Comparison of ENCODE assay signal across 16 cellular contexts in the genomic region with DNA sequence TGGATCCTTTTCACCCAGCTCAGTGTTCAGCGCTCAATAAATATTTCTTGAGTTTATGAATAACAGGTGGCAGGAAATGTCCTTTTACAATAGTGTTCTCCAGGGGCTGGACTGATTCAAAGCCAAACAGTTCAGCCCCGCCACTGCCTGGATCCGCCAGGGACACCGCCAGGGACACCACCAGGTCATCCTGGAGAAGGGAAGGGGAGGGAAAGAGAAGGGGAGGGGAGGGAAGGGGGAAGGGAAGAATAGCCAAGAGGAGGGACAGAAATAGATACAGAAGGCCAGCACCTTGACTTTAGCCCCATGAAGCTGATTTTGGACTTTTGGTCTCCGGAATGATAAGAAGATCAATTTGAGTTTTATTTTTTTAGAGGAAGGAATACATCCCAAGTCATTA.
DNase-seq lines count a peak whose midpoint lies in the region; ATAC-seq and TF ChIP-seq lines count a peak whose summit lies in the region.
"Had no signal": no experiment of that assay in that cellular context is flagged by ENCODE, and none has a peak within 500 bp of the region (broad histone marks: within the 10 kb centered on the region; RNA-seq: fewer than 3 reads in every experiment).

No MANE protein-coding gene starts in this region.

- no peak overlapping the region for H3K9ac ChIP-seq in SK-N-SH

- H3F3A ChIP-seq in SK-N-SH (replicated peaks; ENCODE audit: insufficient read depth): no peaks in the 10 kb centered on the region

- no peak overlapping the region for H3K27ac ChIP-seq in SK-N-SH (ENCODE audit: low read depth in 2 of 2, low read length in 1 of 2)

- H3K4me3 ChIP-seq in SK-N-SH (ENCODE audit: low read depth in 2 of 2, low read length in 1 of 2): no peak overlapping the region

- intact Hi-C loops in posterior cingulate gyrus (cut with DNase I): no loop called here

- 18% methylated on average over 5 of the region's 5 CpGs for WGBS in SK-N-SH (ENCODE audit: low lambda C conversion rate)

- no peaks in the 10 kb centered on the region for H3K79me2 ChIP-seq in SK-N-SH (ENCODE audit: insufficient read depth)

- TF ChIP-seq CTCF in SK-N-SH (IDR thresholded peaks at IDR 0.05): no peak

- POLR2A ChIA-PET in SK-N-SH (lab: Yijun Ruan, JAX): no interaction called here

- TF ChIP-seq EP300 in SK-N-SH (IDR thresholded peaks at IDR 0.05; ENCODE audit: borderline replicate concordance in 1 of 2, low read depth in 1 of 2, low read length in 1 of 2): no peak

- ATAC-seq in SK-N-SH treated with all-trans-retinoic acid at 6 μM for 48 hours: no peak
- no peak for ATAC-seq in GM21529 (IDR thresholded peaks at IDR 0.05; ENCODE audit: unreplicated experiment)

- no peak overlapping the region for H3K4me2 ChIP-seq in SK-N-SH

- peaks cover 0 to 24% of the 10 kb centered on the region in 2 experiments; a peak in 1 of 4 replicates for H3K4me1 ChIP-seq in SK-N-SH (ENCODE audit: control insufficient read depth in 1 of 2, insufficient read depth in 2 of 2, low read depth in 1 of 2, low read length in 1 of 2)

- DNase-seq in SK-N-SH (peak; percentile 49), NCI-H1092 treated with DMSO at 0.1 percent for 48 hours (lab: John Stamatoyannopoulos, UW) (peak; percentile 67), NCI-H510A (lab: John Stamatoyannopoulos, UW) (peak; percentile 100), mucosa of gallbladder (ENCODE audit: low spot score) (peak; percentile 48), AG20443 (ENCODE audit: low spot score) (no peak), posterior cingulate gyrus (no peak)
- DNase-seq: C1 segment of cervical spinal cord; DMS 273 treated with DMSO at 0.1 percent for 48 hours; IMR-90; Kasumi-1; MM.1S; NK-92 treated with Interleukin-12 subunit alpha and Interleukin-12 subunit beta, amount 100 ng/mL, for 24 hours; OCI-M1; SHP77 treated with DMSO at 0.1 percent for 48 hours had no signal

- no peaks in the 10 kb centered on the region for H3K9me2 ChIP-seq in SK-N-SH

- H3K36me3 ChIP-seq in SK-N-SH (replicated peaks in 1 of 2; ENCODE audit: control insufficient read depth in 1 of 2, insufficient read depth in 2 of 2, low read length in 1 of 2): no peaks in the 10 kb centered on the region

- H3K27me3 ChIP-seq in SK-N-SH (ENCODE audit: insufficient read depth): no peaks in the 10 kb centered on the region

- no peak; the same call in 1 of the 2 replicates for TF ChIP-seq RAD21 in SK-N-SH (IDR thresholded peaks at IDR 0.05; ENCODE audit: low read length)

- CTCF ChIA-PET in SK-N-SH (lab: Yijun Ruan, JAX): interaction anchor here (0.8 to 2.2 kb wide), 8 partner anchors 10 to 202 kb away, joined by 3 to 7 read pairs (median 4); no protein-coding TSS in a partner anchor

- H4K20me1 ChIP-seq in SK-N-SH (ENCODE audit: insufficient read depth): no peaks in the 10 kb centered on the region

- H2AFZ ChIP-seq in SK-N-SH (ENCODE audit: low read depth): no peak overlapping the region

- no peaks in the 10 kb centered on the region for H3K9me3 ChIP-seq in SK-N-SH

TF ChIP-seq in SK-N-SH, 30 proteins besides CTCF, POLR2A, EP300 and RAD21:
- TF ChIP-seq RCOR1 (IDR thresholded peaks at IDR 0.05; ENCODE audit: low read length) (no peak), MXI1 (IDR thresholded peaks at IDR 0.05; ENCODE audit: low read depth, low read length) (no peak)
- TF ChIP-seq, protein P1, sequence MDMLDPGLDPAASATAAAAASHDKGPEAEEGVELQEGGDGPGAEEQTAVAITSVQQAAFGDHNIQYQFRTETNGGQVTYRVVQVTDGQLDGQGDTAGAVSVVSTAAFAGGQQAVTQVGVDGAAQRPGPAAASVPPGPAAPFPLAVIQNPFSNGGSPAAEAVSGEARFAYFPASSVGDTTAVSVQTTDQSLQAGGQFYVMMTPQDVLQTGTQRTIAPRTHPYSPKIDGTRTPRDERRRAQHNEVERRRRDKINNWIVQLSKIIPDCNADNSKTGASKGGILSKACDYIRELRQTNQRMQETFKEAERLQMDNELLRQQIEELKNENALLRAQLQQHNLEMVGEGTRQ (IDR thresholded peaks at IDR 0.05; ENCODE audit: borderline replicate concordance, low read depth, low read length): no peak

TF ChIP-seq in SK-N-SH treated with all-trans-retinoic acid at 6 μM for 48 hours, 23 proteins besides CTCF, POLR2A, EP300 and RAD21:
- no peak for TF ChIP-seq CSDC2 (CRISPR knock-in tag; IDR thresholded peaks at IDR 0.05)
- no peak for TF ChIP-seq RARB (CRISPR knock-in tag; IDR thresholded peaks at IDR 0.05)
- no peak for TF ChIP-seq SNAI2 (CRISPR knock-in tag; IDR thresholded peaks at IDR 0.05)
- no peak for TF ChIP-seq GLIS3 (CRISPR knock-in tag; IDR thresholded peaks at IDR 0.05)
- TF ChIP-seq PPARA (CRISPR knock-in tag; IDR thresholded peaks at IDR 0.05; ENCODE audit: borderline replicate concordance): no peak
- TF ChIP-seq CREB5 (CRISPR knock-in tag; IDR thresholded peaks at IDR 0.05; ENCODE audit: low read depth): no peak
- TF ChIP-seq OSR1 (CRISPR knock-in tag; IDR thresholded peaks at IDR 0.05): no peak
- no peak for TF ChIP-seq ZFP30 (CRISPR knock-in tag; IDR thresholded peaks at IDR 0.05)
- no peak for TF ChIP-seq ZNF565 (CRISPR knock-in tag; conservative IDR thresholded peaks at IDR 0.05; ENCODE audit: low read depth)
- TF ChIP-seq ZFP3 (CRISPR knock-in tag; IDR thresholded peaks at IDR 0.05): no peak
- TF ChIP-seq ZC3H10 (CRISPR knock-in tag; IDR thresholded peaks at IDR 0.05): no peak
- TF ChIP-seq, protein P2, sequence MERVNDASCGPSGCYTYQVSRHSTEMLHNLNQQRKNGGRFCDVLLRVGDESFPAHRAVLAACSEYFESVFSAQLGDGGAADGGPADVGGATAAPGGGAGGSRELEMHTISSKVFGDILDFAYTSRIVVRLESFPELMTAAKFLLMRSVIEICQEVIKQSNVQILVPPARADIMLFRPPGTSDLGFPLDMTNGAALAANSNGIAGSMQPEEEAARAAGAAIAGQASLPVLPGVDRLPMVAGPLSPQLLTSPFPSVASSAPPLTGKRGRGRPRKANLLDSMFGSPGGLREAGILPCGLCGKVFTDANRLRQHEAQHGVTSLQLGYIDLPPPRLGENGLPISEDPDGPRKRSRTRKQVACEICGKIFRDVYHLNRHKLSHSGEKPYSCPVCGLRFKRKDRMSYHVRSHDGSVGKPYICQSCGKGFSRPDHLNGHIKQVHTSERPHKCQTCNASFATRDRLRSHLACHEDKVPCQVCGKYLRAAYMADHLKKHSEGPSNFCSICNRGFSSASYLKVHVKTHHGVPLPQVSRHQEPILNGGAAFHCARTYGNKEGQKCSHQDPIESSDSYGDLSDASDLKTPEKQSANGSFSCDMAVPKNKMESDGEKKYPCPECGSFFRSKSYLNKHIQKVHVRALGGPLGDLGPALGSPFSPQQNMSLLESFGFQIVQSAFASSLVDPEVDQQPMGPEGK (CRISPR knock-in tag; IDR thresholded peaks at IDR 0.05; ENCODE audit: borderline replicate concordance): no peak
- no peak for TF ChIP-seq ARNTL (CRISPR knock-in tag; IDR thresholded peaks at IDR 0.05; ENCODE audit: borderline replicate concordance, low read depth)
- no peak for TF ChIP-seq POU6F1 (CRISPR knock-in tag; IDR thresholded peaks at IDR 0.05; ENCODE audit: borderline replicate concordance, low read depth)
- TF ChIP-seq, protein P3, sequence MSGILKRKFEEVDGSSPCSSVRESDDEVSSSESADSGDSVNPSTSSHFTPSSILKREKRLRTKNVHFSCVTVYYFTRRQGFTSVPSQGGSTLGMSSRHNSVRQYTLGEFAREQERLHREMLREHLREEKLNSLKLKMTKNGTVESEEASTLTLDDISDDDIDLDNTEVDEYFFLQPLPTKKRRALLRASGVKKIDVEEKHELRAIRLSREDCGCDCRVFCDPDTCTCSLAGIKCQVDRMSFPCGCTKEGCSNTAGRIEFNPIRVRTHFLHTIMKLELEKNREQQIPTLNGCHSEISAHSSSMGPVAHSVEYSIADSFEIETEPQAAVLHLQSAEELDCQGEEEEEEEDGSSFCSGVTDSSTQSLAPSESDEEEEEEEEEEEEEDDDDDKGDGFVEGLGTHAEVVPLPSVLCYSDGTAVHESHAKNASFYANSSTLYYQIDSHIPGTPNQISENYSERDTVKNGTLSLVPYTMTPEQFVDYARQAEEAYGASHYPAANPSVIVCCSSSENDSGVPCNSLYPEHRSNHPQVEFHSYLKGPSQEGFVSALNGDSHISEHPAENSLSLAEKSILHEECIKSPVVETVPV (CRISPR knock-in tag; IDR thresholded peaks at IDR 0.05): no peak
- TF ChIP-seq ISL1 (CRISPR knock-in tag; IDR thresholded peaks at IDR 0.05): no peak
- no peak for TF ChIP-seq TCF4 (CRISPR knock-in tag; IDR thresholded peaks at IDR 0.05; ENCODE audit: borderline replicate concordance)

Comparison
In these comparisons a context has a peak if more than half of its experiments do, and no peak if none do; other contexts are left out.
1. DNase-seq: peak in SK-N-SH (single experiment), NCI-H1092 treated with DMSO at 0.1 percent for 48 hours (single experiment), NCI-H510A (single experiment) and mucosa of gallbladder (single experiment); none in AG20443 (single experiment) and posterior cingulate gyrus (0 of 10).